17 cellular contexts compared by ENCODE assay signal in the genomic region with DNA sequence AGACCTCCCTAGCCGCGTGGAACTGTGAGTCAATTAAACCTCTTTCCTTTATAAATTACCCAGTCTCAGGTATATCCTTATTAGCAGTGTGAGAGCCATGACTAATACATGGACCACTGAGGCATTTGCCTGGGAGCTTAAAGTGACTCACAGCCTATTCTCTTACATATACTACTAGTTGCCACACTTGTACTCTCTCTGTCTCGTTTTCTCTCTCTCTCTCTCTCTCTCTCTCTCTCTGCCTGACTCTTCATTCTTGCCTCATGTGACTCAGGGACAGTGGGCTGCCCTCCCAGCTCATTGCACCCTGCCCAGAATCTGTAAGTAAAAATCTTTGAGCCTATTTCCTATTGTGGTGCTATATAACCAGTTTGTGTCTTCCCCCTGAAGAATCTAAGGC.
A peak's percentile ranks its signal among the peaks of the same experiment; 100 is the strongest.
DNase-seq lines count a peak whose midpoint lies in the region; ATAC-seq, FAIRE-seq and TF ChIP-seq lines count a peak whose summit lies in the region.
"Had no signal": no experiment of that assay in that cellular context is flagged by ENCODE, and none has a peak within 500 bp of the region (broad histone marks: within the 10 kb centered on the region; RNA-seq: fewer than 3 reads in every experiment).

No MANE protein-coding gene starts in this region.

- H2BK120ac ChIP-seq in trophoblast cell (ENCODE audit: insufficient read depth, low read length, poor library complexity) = no peak overlapping the region

- no peak overlapping the region for H3K23ac ChIP-seq in trophoblast cell (ENCODE audit: low read length)

- H4K91ac ChIP-seq in trophoblast cell (ENCODE audit: low read depth, low read length) = no peak overlapping the region

- H3K79me1 ChIP-seq in trophoblast cell (ENCODE audit: low read length) = no peaks in the 10 kb centered on the region

- H2AK5ac ChIP-seq in trophoblast cell (ENCODE audit: low read length) = no peak overlapping the region

- H3K27ac ChIP-seq in epithelial cell of prostate (peak overlapping the region; percentile 37), trophoblast cell (ENCODE audit: low read depth, low read length) (no peak overlapping the region), kidney (ENCODE audit: low read depth in 2 of 2, low read length in 2 of 2) (no peak overlapping the region)
- H3K27ac ChIP-seq: ascending aorta had no signal

- H4K8ac ChIP-seq in trophoblast cell (ENCODE audit: low read depth, low read length) = no peak overlapping the region

- DNase-seq in EL = peak; percentile 82
- peak; percentile 92 for DNase-seq in RCC 7860 (ENCODE audit: low spot score)
- peak; percentile 96 for DNase-seq in epithelial cell of prostate (ENCODE audit: low read depth, low spot score)
- peak; percentile 55 to 64 for DNase-seq in trophoblast cell
- DNase-seq in kidney = no peak
- DNase-seq in CD1c-positive myeloid dendritic cell (ENCODE audit: extremely low spot score) = no peak
- DNase-seq: activated CD8-positive, alpha-beta memory T cell treated with anti-CD3 and anti-CD28 coated beads, Interleukin-2, amount 50 U/mL, for 48 hours; Calu3; endodermal cell; NCI-H1694; NCI-H748 treated with DMSO at 0.1 percent for 48 hours; retina; Right ventricle myocardium superior; stimulated activated CD4-positive, alpha-beta T cell treated with anti-CD3 and anti-CD28 coated beads, Interleukin-4, amount 100 ng/mL, for 4 hours had no signal

- H2AFZ ChIP-seq in trophoblast cell (ENCODE audit: insufficient read depth, low read length, poor library complexity) = no peak overlapping the region

- no peaks in the 10 kb centered on the region for H3K27me3 ChIP-seq in trophoblast cell (ENCODE audit: insufficient read depth, low read length)
- H3K27me3 ChIP-seq: ascending aorta had no signal

- FAIRE-seq in RCC 7860 (lab: Jason Lieb, UNC) = peak; percentile 89
- FAIRE-seq in kidney (lab: Jason Lieb, UNC) = no peak

- H3K36me3 ChIP-seq in trophoblast cell (ENCODE audit: control insufficient read depth in 1 of 2, insufficient read depth in 2 of 2, low read length in 2 of 2) (no peaks in the 10 kb centered on the region), kidney (ENCODE audit: control insufficient read depth in 1 of 2, insufficient read depth in 2 of 2, low read length in 2 of 2) (no peaks in the 10 kb centered on the region)
- H3K36me3 ChIP-seq: ascending aorta had no signal

- H2BK5ac ChIP-seq in trophoblast cell (ENCODE audit: low read depth, low read length, poor library complexity) = no peak overlapping the region

- H3K18ac ChIP-seq in trophoblast cell (ENCODE audit: low read length) = no peak overlapping the region

- H3K9me3 ChIP-seq in trophoblast cell (ENCODE audit: insufficient read depth, low read depth, low read length) (no peaks in the 10 kb centered on the region), kidney (ENCODE audit: control insufficient read depth in 1 of 2, low read length in 2 of 2) (no peaks in the 10 kb centered on the region)
- H3K9me3 ChIP-seq: ascending aorta had no signal

- ATAC-seq in HG03025 (IDR thresholded peaks at IDR 0.05; ENCODE audit: low FRiP score, unreplicated experiment) (no peak), HG03196 (IDR thresholded peaks at IDR 0.05; ENCODE audit: unreplicated experiment) (no peak)

- no peak overlapping the region for H2BK12ac ChIP-seq in trophoblast cell (ENCODE audit: low read length)

- H3K79me2 ChIP-seq in trophoblast cell (ENCODE audit: control insufficient read depth, insufficient read depth, low read length, poor library complexity) = no peaks in the 10 kb centered on the region

- no peak overlapping the region for H3K14ac ChIP-seq in trophoblast cell (ENCODE audit: low read length)

- H3K4me1 ChIP-seq in trophoblast cell (ENCODE audit: control insufficient read depth in 1 of 2, insufficient read depth in 2 of 2, low read length in 2 of 2) = no peaks in the 10 kb centered on the region
- H3K4me1 ChIP-seq in kidney (ENCODE audit: control insufficient read depth in 1 of 2, insufficient read depth in 1 of 2, low read depth in 1 of 2, low read length in 2 of 2) = no peaks in the 10 kb centered on the region
- H3K4me1 ChIP-seq: ascending aorta had no signal

- no peak overlapping the region for H3K4ac ChIP-seq in trophoblast cell (ENCODE audit: low read depth, low read length)

- WGBS in trophoblast cell (ENCODE audit: extremely low coverage, insufficient coverage, insufficient read length) = no CpG with 5 or more reads among the region's 3 CpGs

- no peak overlapping the region for H3K4me2 ChIP-seq in trophoblast cell (ENCODE audit: low read length)

- no peak overlapping the region for H4K12ac ChIP-seq in trophoblast cell (ENCODE audit: low read depth, low read length)

- no peak for TF ChIP-seq CTCF in kidney (IDR thresholded peaks at IDR 0.05; ENCODE audit: borderline replicate concordance, extremely low read depth, insufficient read depth)

- intact Hi-C loops in kidney (cut with DNase I) = no loop called here

- H3K4me3 ChIP-seq in trophoblast cell (ENCODE audit: low read depth, low read length) (no peak overlapping the region), kidney (ENCODE audit: low read length in 2 of 2) (no peak overlapping the region)
- H3K4me3 ChIP-seq: ascending aorta had no signal

- no peak overlapping the region for H3K9ac ChIP-seq in trophoblast cell (ENCODE audit: low read length)
- H3K9ac ChIP-seq in kidney (ENCODE audit: low read length in 2 of 2) = no peak overlapping the region

Comparison
In these comparisons a context has a peak if more than half of its experiments do, and no peak if none do; other contexts are left out.
1. DNase-seq: peak in EL (single experiment), RCC 7860 (single experiment), epithelial cell of prostate (single experiment) and trophoblast cell (2 of 2); none in kidney (single experiment) and CD1c-positive myeloid dendritic cell (single experiment).